ENCODE assay signal across 8 cellular contexts in genomic region chr1:235946570-235946981, GRCh38.
DNase-seq lines count a peak whose midpoint lies in the region; ATAC-seq and TF ChIP-seq lines count a peak whose summit lies in the region.

No MANE protein-coding gene starts in this region.

- H3K27ac ChIP-seq in RWPE2 (ENCODE audit: poor library complexity, severe bottlenecking) (no peak overlapping the region), left ventricle myocardium inferior (replicated peaks) (no peak overlapping the region)
- no peak overlapping the region for H3K27ac ChIP-seq in CD8-positive, alpha-beta T cell (ENCODE audit: low read depth, low read length)
- H3K27ac ChIP-seq in CD4-positive, alpha-beta T cell (ENCODE audit: low read depth, low read length) = no peak overlapping the region

- H3K9me3 ChIP-seq in RWPE2 (ENCODE audit: severe bottlenecking) (no peaks in the 10 kb centered on the region), left ventricle myocardium inferior (replicated peaks) (no peaks in the 10 kb centered on the region)
- H3K9me3 ChIP-seq in CD8-positive, alpha-beta T cell (ENCODE audit: low read length) = no peaks in the 10 kb centered on the region
- no peaks in the 10 kb centered on the region for H3K9me3 ChIP-seq in CD4-positive, alpha-beta T cell (ENCODE audit: control insufficient read depth, low read length)

- peaks cover 9% of the 10 kb centered on the region for H3K4me1 Mint-ChIP-seq in CD8-positive, alpha-beta T cell (ENCODE audit: low read depth)
- peaks cover 7% of the 10 kb centered on the region for H3K4me1 Mint-ChIP-seq in CD4-positive, alpha-beta T cell (ENCODE audit: low read depth)

- H3K4me3 ChIP-seq in RWPE2 (ENCODE audit: severe bottlenecking) (no peak overlapping the region), left ventricle myocardium inferior (no peak overlapping the region)
- H3K4me3 ChIP-seq in CD8-positive, alpha-beta T cell (ENCODE audit: low read depth, low read length) = no peak overlapping the region

- CTCF ChIA-PET in CD8-positive, alpha-beta T cell (lab: Charles Lee) = interaction anchor here (0.9 to 1.7 kb wide), 3 partner anchors 10 to 81 kb away, joined by 3 to 8 read pairs (median 4); no protein-coding TSS in a partner anchor
- CTCF ChIA-PET in CD4-positive, alpha-beta T cell (lab: Charles Lee) = no interaction called here

- intact Hi-C loops in left ventricle myocardium inferior (cut with micrococcal nuclease) = no loop called here
- intact Hi-C loops in CD8-positive, alpha-beta T cell (cut with DNase I, micrococcal nuclease) = no loop called here
- intact Hi-C loops in CD4-positive, alpha-beta T cell (cut with DNase I, micrococcal nuclease) = no loop called here

- H3K27me3 Mint-ChIP-seq in CD8-positive, alpha-beta T cell (ENCODE audit: low read depth) = no peaks in the 10 kb centered on the region
- no peaks in the 10 kb centered on the region for H3K27me3 Mint-ChIP-seq in CD4-positive, alpha-beta T cell

- H3K4me1 ChIP-seq in RWPE2 (ENCODE audit: insufficient read depth, poor library complexity, severe bottlenecking) = peaks cover 11% of the 10 kb centered on the region
- H3K4me1 ChIP-seq in left ventricle myocardium inferior = peaks cover 10% of the 10 kb centered on the region
- H3K4me1 ChIP-seq in CD8-positive, alpha-beta T cell (ENCODE audit: insufficient read depth, low read length) = no peaks in the 10 kb centered on the region

- peak; percentile 40 for TF ChIP-seq CTCF in RWPE2 (IDR thresholded peaks at IDR 0.05; ENCODE audit: poor library complexity, severe bottlenecking)
- TF ChIP-seq CTCF in left ventricle myocardium inferior (IDR thresholded peaks at IDR 0.05; ENCODE audit: borderline replicate concordance) = peak; percentile 30
- TF ChIP-seq CTCF in CD8-positive, alpha-beta T cell (IDR thresholded peaks at IDR 0.05) = no peak
- no peak for TF ChIP-seq CTCF in CD4-positive, alpha-beta T cell (IDR thresholded peaks at IDR 0.05)

- no peak overlapping the region for H3K4me3 Mint-ChIP-seq in CD8-positive, alpha-beta T cell
- no peak overlapping the region for H3K4me3 Mint-ChIP-seq in CD4-positive, alpha-beta T cell

- no peaks in the 10 kb centered on the region for H3K36me3 Mint-ChIP-seq in CD8-positive, alpha-beta T cell
- no peaks in the 10 kb centered on the region for H3K36me3 Mint-ChIP-seq in CD4-positive, alpha-beta T cell (ENCODE audit: low read depth)

- ATAC-seq in GM18858 (IDR thresholded peaks at IDR 0.05; ENCODE audit: unreplicated experiment) (peak; percentile 35), HG02763 (IDR thresholded peaks at IDR 0.05; ENCODE audit: unreplicated experiment) (peak; percentile 50), RWPE2 (ENCODE audit: low read depth) (0 out of 3 replicates have a peak, but pooled peaks have one; percentile 21)
- no peak for ATAC-seq in CD8-positive, alpha-beta T cell
- ATAC-seq in CD4-positive, alpha-beta T cell (ENCODE audit: poor library complexity) = no peak

- POLR2A ChIA-PET in CD8-positive, alpha-beta T cell (lab: Charles Lee) = no interaction called here
- POLR2A ChIA-PET in CD4-positive, alpha-beta T cell (lab: Charles Lee) = no interaction called here

- no peak overlapping the region for H3K27ac Mint-ChIP-seq in CD8-positive, alpha-beta T cell
- H3K27ac Mint-ChIP-seq in CD4-positive, alpha-beta T cell = no peak overlapping the region

- H3K9me3 Mint-ChIP-seq in CD8-positive, alpha-beta T cell = no peaks in the 10 kb centered on the region
- no peaks in the 10 kb centered on the region for H3K9me3 Mint-ChIP-seq in CD4-positive, alpha-beta T cell

- H3K36me3 ChIP-seq in RWPE2 (ENCODE audit: low read depth) (no peaks in the 10 kb centered on the region), left ventricle myocardium inferior (no peaks in the 10 kb centered on the region)
- no peaks in the 10 kb centered on the region for H3K36me3 ChIP-seq in CD8-positive, alpha-beta T cell (ENCODE audit: insufficient read depth, low read length)

- no peak for DNase-seq in RWPE2 (ENCODE audit: low spot score)
- DNase-seq in left ventricle myocardium inferior = no peak
- DNase-seq in dermis blood vessel endothelial cell = no peak
- DNase-seq in NCI-H1417 (lab: John Stamatoyannopoulos, UW) = no peak
- DNase-seq in CD8-positive, alpha-beta T cell = no peak
- no peak for DNase-seq in CD4-positive, alpha-beta T cell

- no peaks in the 10 kb centered on the region for H3K27me3 ChIP-seq in RWPE2 (ENCODE audit: insufficient read depth, poor library complexity, severe bottlenecking)
- no peaks in the 10 kb centered on the region for H3K27me3 ChIP-seq in left ventricle myocardium inferior (ENCODE audit: low read depth)
- H3K27me3 ChIP-seq in CD8-positive, alpha-beta T cell (ENCODE audit: insufficient read depth, low read length) = no peaks in the 10 kb centered on the region
- H3K27me3 ChIP-seq in CD4-positive, alpha-beta T cell (ENCODE audit: control insufficient read depth, insufficient read depth, low read length) = no peaks in the 10 kb centered on the region

Comparison
In these comparisons a context has a peak if more than half of its experiments do, and no peak if none do; other contexts are left out.
1. ATAC-seq: peak in GM18858 (single experiment), HG02763 (single experiment) and RWPE2 (single experiment); none in CD8-positive, alpha-beta T cell (single experiment) and CD4-positive, alpha-beta T cell (single experiment).
2. CTCF ChIP-seq: peak in RWPE2 (single experiment) and left ventricle myocardium inferior (single experiment); none in CD8-positive, alpha-beta T cell (single experiment) and CD4-positive, alpha-beta T cell (single experiment).